ENCODE assay signal across 8 cellular contexts in genomic region chr16:85303354-85303883, GRCh38.
A peak's percentile ranks its signal among the peaks of the same experiment; 100 is the strongest.
DNase-seq lines count a peak whose midpoint lies in the region; ATAC-seq and TF ChIP-seq lines count a peak whose summit lies in the region.

No MANE protein-coding gene starts in this region.

- peaks cover 19% of the 10 kb centered on the region for H3K4me1 ChIP-seq in GM23338 (ENCODE audit: insufficient read depth)
- peaks cover 5% of the 10 kb centered on the region for H3K4me1 ChIP-seq in RWPE2 (ENCODE audit: insufficient read depth, poor library complexity, severe bottlenecking)
- peaks cover 47% of the 10 kb centered on the region for H3K4me1 ChIP-seq in cardiac muscle cell (ENCODE audit: low read depth)
- H3K4me1 ChIP-seq in sigmoid colon: peaks cover 0 to 46% (median 28%) of the 10 kb centered on the region in 4 donors

- H2AFZ ChIP-seq in GM23338: no peak overlapping the region

- no peak for TF ChIP-seq EP300 in sigmoid colon (IDR thresholded peaks at IDR 0.05)

- peak; percentile 75 for DNase-seq in GM23338 (ENCODE audit: low spot score)
- DNase-seq in RWPE2 (ENCODE audit: low spot score): no peak
- peak; percentile 39 for DNase-seq in activated gamma-delta T cell (lab: John Stamatoyannopoulos, UW)
- peak; percentile 59 to 68 for DNase-seq in cardiac muscle cell (ENCODE audit: low read depth in 1 of 2, low spot score in 1 of 2)
- DNase-seq in sigmoid colon: peak; percentile 81
- no peak for DNase-seq in lower leg skin (ENCODE audit: low spot score in 2 of 2)

- H3K9me3 ChIP-seq in RWPE2 (ENCODE audit: severe bottlenecking): no peaks in the 10 kb centered on the region
- H3K9me3 ChIP-seq in cardiac muscle cell (ENCODE audit: low read depth): no peaks in the 10 kb centered on the region
- no peaks in the 10 kb centered on the region for H3K9me3 ChIP-seq in sigmoid colon

- H3K4me3 ChIP-seq in GM23338 (no peak overlapping the region), RWPE2 (ENCODE audit: severe bottlenecking) (no peak overlapping the region), cardiac muscle cell (no peak overlapping the region), sigmoid colon (no peak overlapping the region), lower leg skin (ENCODE audit: low read depth, poor library complexity, severe bottlenecking) (no peak overlapping the region)

- no peaks in the 10 kb centered on the region; the same call in 2 of the 3 replicates for H3K9me3 Mint-ChIP-seq in GM23338

- TF ChIP-seq POLR2A in sigmoid colon (IDR thresholded peaks at IDR 0.05) (no peak), lower leg skin (IDR thresholded peaks at IDR 0.05) (no peak)

- H3K27me3 Mint-ChIP-seq in GM23338 (ENCODE audit: insufficient read depth, low read depth, poor library complexity): peaks cover 30% of the 10 kb centered on the region

- H3K27ac Mint-ChIP-seq in GM23338: no peak overlapping the region

- no peaks in the 10 kb centered on the region for H4K20me1 ChIP-seq in GM23338 (replicated peaks; ENCODE audit: insufficient read depth)

- H3K36me3 Mint-ChIP-seq in GM23338 (ENCODE audit: low read depth): peaks cover 5% of the 10 kb centered on the region; the same call in 2 of the 3 replicates

- peak; percentile 77 for ATAC-seq in GM23338
- ATAC-seq in RWPE2 (ENCODE audit: low read depth): peak; percentile 36; the same call in 2 of the 3 replicates
- no peak for ATAC-seq in HG02642 (IDR thresholded peaks at IDR 0.05; ENCODE audit: poor library complexity, unreplicated experiment)
- no peak for ATAC-seq in HG03354 (IDR thresholded peaks at IDR 0.05; ENCODE audit: poor library complexity, severe bottlenecking, unreplicated experiment)

- H3K4me1 Mint-ChIP-seq in GM23338: peaks cover 57% of the 10 kb centered on the region

- TF ChIP-seq CTCF in GM23338 (conservative IDR thresholded peaks at IDR 0.05; ENCODE audit: low read depth in 2 of 2): peak; percentile 94 to 98
- peak; percentile 94 for TF ChIP-seq CTCF in RWPE2 (IDR thresholded peaks at IDR 0.05; ENCODE audit: poor library complexity, severe bottlenecking)
- TF ChIP-seq CTCF in cardiac muscle cell (IDR thresholded peaks at IDR 0.05; ENCODE audit: low read depth, low read length): peak; percentile 85
- TF ChIP-seq CTCF in sigmoid colon (IDR thresholded peaks at IDR 0.05): peak; percentile 85 to 92 (median 86)
- peak in 1 of 3 donors; percentile 82 for TF ChIP-seq CTCF in lower leg skin (IDR thresholded peaks at IDR 0.05)

- peak overlapping the region; percentile 42; the same call in 1 of the 3 replicates for H3K4me3 Mint-ChIP-seq in GM23338

- peak overlapping the region; percentile 60; the same call in 1 of the 2 replicates for H3K4me2 ChIP-seq in GM23338

- H3K36me3 ChIP-seq in GM23338 (ENCODE audit: insufficient read depth) (no peaks in the 10 kb centered on the region), RWPE2 (ENCODE audit: low read depth) (no peaks in the 10 kb centered on the region), cardiac muscle cell (no peaks in the 10 kb centered on the region), sigmoid colon (no peaks in the 10 kb centered on the region)

- H3K27me3 ChIP-seq in GM23338 (ENCODE audit: insufficient read depth) (no peaks in the 10 kb centered on the region), RWPE2 (ENCODE audit: insufficient read depth, poor library complexity, severe bottlenecking) (no peaks in the 10 kb centered on the region), cardiac muscle cell (no peaks in the 10 kb centered on the region), sigmoid colon (no peaks in the 10 kb centered on the region)

- no peak overlapping the region for H3K27ac ChIP-seq in GM23338 (ENCODE audit: low read depth)
- H3K27ac ChIP-seq in RWPE2 (ENCODE audit: poor library complexity, severe bottlenecking): no peak overlapping the region
- H3K27ac ChIP-seq in cardiac muscle cell: no peak overlapping the region
- no peak overlapping the region for H3K27ac ChIP-seq in sigmoid colon

- WGBS in sigmoid colon, 2 donors: 46 to 48% methylated on average over 36 of the region's 36 CpGs
- 53 to 59% methylated on average over 36 of the region's 36 CpGs for WGBS in lower leg skin, 2 donors

- no peaks in the 10 kb centered on the region for H3K9me2 ChIP-seq in GM23338 (ENCODE audit: insufficient read depth)

- intact Hi-C loops in sigmoid colon (cut with DNase I): loop anchor here (5.0 to 10.0 kb wide), 3 partner anchors 119 to 414 kb away; partner anchors contain the start of gene GSE1
- intact Hi-C loops in lower leg skin (cut with DNase I; ENCODE audit: low total_unique reads): loop anchor here (10.0 kb wide), 1 partner anchor 311 kb away; the partner anchor contains the start of gene GSE1

- H3K79me2 ChIP-seq in GM23338 (replicated peaks; ENCODE audit: insufficient read depth): no peaks in the 10 kb centered on the region

- no peaks in the 10 kb centered on the region for H3F3A ChIP-seq in GM23338 (replicated peaks; ENCODE audit: low read depth)

TF ChIP-seq in GM23338, 12 proteins besides CTCF, POLR2A, EP300 and RAD21:
- TF ChIP-seq EZH2phosphoT487 (IDR thresholded peaks at IDR 0.05; ENCODE audit: unreplicated experiment): no peak
- TF ChIP-seq CREB1 (CRISPR knock-in tag; IDR thresholded peaks at IDR 0.05; ENCODE audit: low read depth): 0 out of 2 replicates have a peak, but pooled peaks have one; percentile 23
- no peak for TF ChIP-seq POLR2AphosphoS5 (IDR thresholded peaks at IDR 0.05; ENCODE audit: low read depth)
TF ChIP-seq in GM23338: peak in this region for 1.

Comparison
In these comparisons a context has a peak if more than half of its experiments do, and no peak if none do; other contexts are left out.
1. ATAC-seq: peak in GM23338 (single experiment) and RWPE2 (single experiment); none in HG02642 (single experiment) and HG03354 (single experiment).
2. DNase-seq: peak in GM23338 (single experiment), activated gamma-delta T cell (single experiment), cardiac muscle cell (2 of 2) and sigmoid colon (single experiment); none in RWPE2 (single experiment) and lower leg skin (0 of 2).